In the genomic region with DNA sequence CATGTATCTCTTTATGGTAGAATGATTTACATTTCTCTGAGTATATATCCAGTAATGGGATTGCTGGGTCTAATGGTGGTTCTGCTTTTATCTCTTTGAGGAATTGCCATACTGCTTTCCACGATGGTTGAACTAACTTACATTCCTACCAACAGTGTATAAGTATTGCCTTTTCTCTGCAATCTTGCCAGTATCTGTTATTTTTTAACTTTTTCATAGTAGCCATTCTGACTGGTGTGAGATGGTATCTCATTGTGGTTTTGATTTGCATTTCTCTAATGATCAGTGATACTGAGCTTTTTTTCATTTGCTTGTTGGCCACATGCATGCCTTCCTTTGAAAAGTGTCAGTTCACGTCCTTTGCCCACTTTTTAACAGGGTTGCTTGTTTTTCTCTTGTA, we compare ENCODE assay signal across 24 cellular contexts. TPM values are rescaled to one million over a fixed set of nuclear protein-coding genes. Genes with fewer than 3 reads are reported as not detected.
"Had no signal": no experiment of that assay in that cellular context is flagged by ENCODE, and none has a peak within 500 bp of the region (broad histone marks: within the 10 kb centered on the region; RNA-seq: fewer than 3 reads in every experiment).

No MANE protein-coding gene starts in this region.

- H3K27ac Mint-ChIP-seq: endodermal cell; stimulated activated memory B cell treated with anti-CD40 and anti-IgM and Interleukin-4, amounts not matched to agents 10 μg/mL and 1 μg/mL and 100 μg/mL, for 72 hours had no signal

- H3K9me3 Mint-ChIP-seq: endodermal cell had no signal

- ATAC-seq: foreskin keratinocyte; left colon; left ventricle myocardium superior; psoas muscle; sciatic nerve; stimulated activated memory B cell treated with anti-CD40 and anti-IgM and Interleukin-4, amounts not matched to agents 10 μg/mL and 1 μg/mL and 100 μg/mL, for 72 hours had no signal

- H3K9me3 ChIP-seq: neutrophil, psoas muscle, tibial artery, upper lobe of left lung, uterus had no signal

- DNase-seq: dermis blood vessel endothelial cell; endodermal cell; erythroblast; foreskin keratinocyte; kidney; left colon; left ventricle myocardium superior; mesenchymal stem cell; midbrain; psoas muscle; spleen; stimulated activated CD4-positive, alpha-beta T cell treated with anti-CD3 and anti-CD28 coated beads, Interleukin-15, amount 100 ng/mL, for 24 hours; stimulated activated CD4-positive, alpha-beta T cell treated with anti-CD3 and anti-CD28 coated beads, Interleukin-1b, Interleukin-23, amount 100 ng/mL, for 48 hours; stimulated activated CD4-positive, alpha-beta T cell treated with anti-CD3 and anti-CD28 coated beads, Interleukin-4, amount 100 ng/mL, for 24 hours; tibial artery; upper lobe of left lung; uterus had no signal

- H3K4me1 ChIP-seq: foreskin keratinocyte, psoas muscle, upper lobe of left lung, uterus had no signal

- H3K36me3 ChIP-seq: neutrophil, spleen, tibial artery, upper lobe of left lung, uterus had no signal

- H3K27me3 Mint-ChIP-seq: stimulated activated memory B cell treated with anti-CD40 and anti-IgM and Interleukin-4, amounts not matched to agents 10 μg/mL and 1 μg/mL and 100 μg/mL, for 72 hours; stimulated activated naive CD8-positive, alpha-beta T cell treated with anti-CD3 and anti-CD28 coated beads, Interleukin-15, Interleukin-2, amounts not matched to agents 100 ng/mL and 50 ng/mL, for 24 hours had no signal

- H3K4me3 ChIP-seq: lung, psoas muscle, spleen, tibial artery, upper lobe of left lung, uterus had no signal

- H3K4me3 Mint-ChIP-seq: endodermal cell; stimulated activated memory B cell treated with anti-CD40 and anti-IgM and Interleukin-4, amounts not matched to agents 10 μg/mL and 1 μg/mL and 100 μg/mL, for 72 hours; stimulated activated naive CD8-positive, alpha-beta T cell treated with anti-CD3 and anti-CD28 coated beads, Interleukin-15, Interleukin-2, amounts not matched to agents 100 ng/mL and 50 ng/mL, for 24 hours had no signal

- H3K27ac ChIP-seq: foreskin keratinocyte, neutrophil, psoas muscle, spleen, tibial artery, upper lobe of left lung, uterus had no signal

- H3K27me3 ChIP-seq: neutrophil, spleen, tibial artery, upper lobe of left lung, uterus had no signal

RNA-seq across cellular contexts. Expression of gene CYTIP, which starts 55.1 kb away (rescaled TPM):
- total RNA-seq: dermis blood vessel endothelial cell, endothelial cell of umbilical vein, foreskin keratinocyte had no signal
- polyA plus RNA-seq: endothelial cell of umbilical vein, foreskin keratinocyte, neural cell had no signal
